In genomic region chr10:4429538-4429937, GRCh38 we compare ENCODE assay signal across 20 cellular contexts.
DNase-seq lines count a peak whose midpoint lies in the region; ATAC-seq and TF ChIP-seq lines count a peak whose summit lies in the region.
"Had no signal": no experiment of that assay in that cellular context is flagged by ENCODE, and none has a peak within 500 bp of the region (broad histone marks: within the 10 kb centered on the region; RNA-seq: fewer than 3 reads in every experiment).

No MANE protein-coding gene starts in this region.

- WGBS in neuronal stem cell (ENCODE audit: extremely low coverage in 2 of 2, insufficient read length in 2 of 2, insufficient replicate concordance in 1 of 2), 2 donors: no CpG with 5 or more reads among the region's 8 CpGs

- no peak overlapping the region for H3K4me3 Mint-ChIP-seq in CD4-positive, alpha-beta memory T cell
- H3K4me3 Mint-ChIP-seq: CD14-positive monocyte had no signal

- no peak overlapping the region for H3K18ac ChIP-seq in neuronal stem cell (ENCODE audit: low read length)

- POLR2A ChIA-PET in CD4-positive, alpha-beta memory T cell (lab: Charles Lee; ENCODE audit: partially characterized antibody): no interaction called here

- H3K36me3 ChIP-seq in fibroblast of lung (ENCODE audit: control insufficient read depth, insufficient read depth, low read length) (no peaks in the 10 kb centered on the region), neuronal stem cell (replicated peaks in 1 of 2; ENCODE audit: control insufficient read depth in 2 of 2, insufficient read depth in 2 of 2, low read length in 2 of 2) (no peaks in the 10 kb centered on the region)
- no peaks in the 10 kb centered on the region for H3K36me3 ChIP-seq in CD4-positive, alpha-beta memory T cell (ENCODE audit: insufficient read depth, low read length)

- H2AFZ ChIP-seq in fibroblast of lung (ENCODE audit: low read length) (peak overlapping the region; percentile 30), neuronal stem cell (ENCODE audit: low read length) (peak overlapping the region; percentile 70)
- H2AFZ ChIP-seq: PC-9 had no signal

- H3K9me3 ChIP-seq in fibroblast of lung (ENCODE audit: control insufficient read depth, insufficient read depth, low read depth, low read length) (no peaks in the 10 kb centered on the region), neuronal stem cell (replicated peaks in 1 of 2; ENCODE audit: control insufficient read depth in 2 of 2, insufficient read depth in 1 of 2, low read depth in 1 of 2, low read length in 2 of 2) (peaks cover 0 to 4% of the 10 kb centered on the region in 2 donors)
- H3K9me3 ChIP-seq in CD4-positive, alpha-beta memory T cell (ENCODE audit: control insufficient read depth in 1 of 2, low read length in 2 of 2): no peaks in the 10 kb centered on the region
- H3K9me3 ChIP-seq: Caco-2 had no signal

- H3K79me1 ChIP-seq in neuronal stem cell (ENCODE audit: low read depth, low read length): no peaks in the 10 kb centered on the region

- H2AK5ac ChIP-seq in neuronal stem cell (ENCODE audit: low read depth, low read length): no peak overlapping the region

- H3K23ac ChIP-seq in neuronal stem cell (ENCODE audit: low read depth, low read length, poor library complexity): no peak overlapping the region

- H3K4me2 ChIP-seq in fibroblast of lung (ENCODE audit: extremely low read depth, insufficient read depth, low read length) (no peak overlapping the region), neuronal stem cell (ENCODE audit: insufficient read depth, low read length, poor library complexity, severe bottlenecking) (no peak overlapping the region)
- H3K4me2 ChIP-seq: KMS-11, PC-9 had no signal

- H3K4me3 ChIP-seq in fibroblast of lung (replicated peaks in 1 of 4; ENCODE audit: control extremely low read depth in 1 of 4, insufficient read depth in 1 of 4, low read depth in 3 of 4, low read length in 4 of 4): no peak overlapping the region
- H3K4me3 ChIP-seq in neuronal stem cell (ENCODE audit: low read length in 2 of 2): no peak overlapping the region
- H3K4me3 ChIP-seq in CD4-positive, alpha-beta memory T cell (ENCODE audit: low read length in 2 of 2): no peak overlapping the region
- H3K4me3 ChIP-seq: PC-9 had no signal

- no peak overlapping the region for H2BK5ac ChIP-seq in neuronal stem cell (ENCODE audit: low read length)

- H3K4me1 ChIP-seq in fibroblast of lung (ENCODE audit: control insufficient read depth, extremely low read depth, insufficient read depth, low read length) (no peaks in the 10 kb centered on the region), neuronal stem cell (ENCODE audit: control insufficient read depth in 2 of 2, insufficient read depth in 1 of 2, low read depth in 1 of 2, low read length in 2 of 2) (peaks cover 6 to 21% of the 10 kb centered on the region in 2 donors)
- no peaks in the 10 kb centered on the region for H3K4me1 ChIP-seq in CD4-positive, alpha-beta memory T cell (ENCODE audit: insufficient read depth, low read length)

- peaks cover 0 to 1% of the 10 kb centered on the region in 2 donors for H3K27me3 Mint-ChIP-seq in CD4-positive, alpha-beta memory T cell

- H3K4ac ChIP-seq in neuronal stem cell (ENCODE audit: low read length): no peak overlapping the region

- H2BK120ac ChIP-seq in neuronal stem cell (ENCODE audit: low read depth, low read length): no peak overlapping the region

- intact Hi-C loops in CD4-positive, alpha-beta memory T cell (cut with micrococcal nuclease): no loop called here

- CTCF ChIA-PET in CD4-positive, alpha-beta memory T cell (lab: Charles Lee; ENCODE audit: partially characterized antibody): no interaction called here

- H2BK15ac ChIP-seq in neuronal stem cell (ENCODE audit: low read length): no peak overlapping the region

- H3K14ac ChIP-seq in neuronal stem cell (ENCODE audit: low read length): no peak overlapping the region

- no peaks in the 10 kb centered on the region for H3K27me3 ChIP-seq in fibroblast of lung (ENCODE audit: control insufficient read depth, insufficient read depth, low read length)
- H3K27me3 ChIP-seq in neuronal stem cell (ENCODE audit: control insufficient read depth in 3 of 3, insufficient read depth in 3 of 3, low read depth in 1 of 3, low read length in 3 of 3): no peaks in the 10 kb centered on the region
- no peaks in the 10 kb centered on the region for H3K27me3 ChIP-seq in CD4-positive, alpha-beta memory T cell (ENCODE audit: insufficient read depth, low read length)

- H3K9ac ChIP-seq in fibroblast of lung (ENCODE audit: insufficient read depth, low read length) (no peak overlapping the region), neuronal stem cell (ENCODE audit: low read depth, low read length, poor library complexity) (no peak overlapping the region)
- H3K9ac ChIP-seq: KMS-11 had no signal

- no peak overlapping the region for H4K91ac ChIP-seq in neuronal stem cell (ENCODE audit: low read depth, low read length, poor library complexity)

- peaks cover 0 to 8% (median 0%) of the 10 kb centered on the region in 8 donors for H3K9me3 Mint-ChIP-seq in CD4-positive, alpha-beta memory T cell

- H4K8ac ChIP-seq in neuronal stem cell (ENCODE audit: low read depth, low read length): no peak overlapping the region

- no peaks in the 10 kb centered on the region for H4K20me1 ChIP-seq in fibroblast of lung (ENCODE audit: control insufficient read depth, extremely low read depth, insufficient read depth, low read length)

- DNase-seq in AG20443 (ENCODE audit: low spot score) (peak; percentile 19), NCI-H446 treated with DMSO at 0.1 percent for 48 hours (lab: John Stamatoyannopoulos, UW) (peak; percentile 1), fibroblast of lung (ENCODE audit: low read depth in 2 of 2) (peak in 1 of 2 donors; percentile 21), neuronal stem cell (ENCODE audit: low spot score) (no peak)
- DNase-seq in effector CD4-positive, alpha-beta T cell: no peak
- DNase-seq in CD4-positive, alpha-beta memory T cell: no peak
- DNase-seq: AML-193, Caco-2, H7, NCI-H1048, NCI-H1436 treated with DMSO at 0.1 percent for 48 hours, NCI-H2029 treated with DMSO at 0.1 percent for 48 hours, NCI-H2171 treated with DMSO at 0.1 percent for 48 hours, NCI-H748 treated with DMSO at 0.1 percent for 48 hours, PC-9 had no signal

- no peak overlapping the region for H3K27ac Mint-ChIP-seq in CD4-positive, alpha-beta memory T cell
- H3K27ac Mint-ChIP-seq: CD14-positive monocyte had no signal

- H2BK12ac ChIP-seq in neuronal stem cell (ENCODE audit: low read length): no peak overlapping the region

- no peaks in the 10 kb centered on the region for H3K79me2 ChIP-seq in fibroblast of lung (ENCODE audit: control insufficient read depth, insufficient read depth, low read length)

- ATAC-seq in HG03095 (IDR thresholded peaks at IDR 0.05; ENCODE audit: unreplicated experiment): no peak
- ATAC-seq in GM19455 (IDR thresholded peaks at IDR 0.05; ENCODE audit: unreplicated experiment): no peak
- ATAC-seq: HepG2 had no signal

- peaks cover 0 to 2% (median 0%) of the 10 kb centered on the region in 4 donors for H3K4me1 Mint-ChIP-seq in CD4-positive, alpha-beta memory T cell
- H3K4me1 Mint-ChIP-seq: CD14-positive monocyte had no signal

- no peaks in the 10 kb centered on the region for H3K36me3 Mint-ChIP-seq in CD4-positive, alpha-beta memory T cell
- H3K36me3 Mint-ChIP-seq: CD14-positive monocyte had no signal

- H3K27ac ChIP-seq in fibroblast of lung (ENCODE audit: insufficient read depth, low read length) (no peak overlapping the region), neuronal stem cell (replicated peaks; ENCODE audit: low read length) (no peak overlapping the region)
- H3K27ac ChIP-seq in CD4-positive, alpha-beta memory T cell (ENCODE audit: low read depth, low read length): no peak overlapping the region
- H3K27ac ChIP-seq: KMS-11, PC-9 had no signal

- no peak for TF ChIP-seq CTCF in fibroblast of lung (conservative IDR thresholded peaks at IDR 0.05 in 1 of 2, IDR thresholded peaks at IDR 0.05 in 1 of 2; ENCODE audit: low read depth in 1 of 2, low read length in 2 of 2)

Comparison
In these comparisons a context has a peak if more than half of its experiments do, and no peak if none do; other contexts are left out.
1. DNase-seq: peak in AG20443 (single experiment) and NCI-H446 treated with DMSO at 0.1 percent for 48 hours (single experiment); none in neuronal stem cell (single experiment), effector CD4-positive, alpha-beta T cell (single experiment) and CD4-positive, alpha-beta memory T cell (0 of 5).